5 cellular contexts compared by ENCODE assay signal in genomic region chr5:6674886-6675285, GRCh38.
"Had no signal": no experiment of that assay in that cellular context is flagged by ENCODE, and none has a peak within 500 bp of the region (broad histone marks: within the 10 kb centered on the region; RNA-seq: fewer than 3 reads in every experiment).

No MANE protein-coding gene starts in this region.

- ATAC-seq: GM23338 had no signal

- DNase-seq: H9, HCEC 1CT, HFFc6, IMR-90 had no signal
